In the genomic region with DNA sequence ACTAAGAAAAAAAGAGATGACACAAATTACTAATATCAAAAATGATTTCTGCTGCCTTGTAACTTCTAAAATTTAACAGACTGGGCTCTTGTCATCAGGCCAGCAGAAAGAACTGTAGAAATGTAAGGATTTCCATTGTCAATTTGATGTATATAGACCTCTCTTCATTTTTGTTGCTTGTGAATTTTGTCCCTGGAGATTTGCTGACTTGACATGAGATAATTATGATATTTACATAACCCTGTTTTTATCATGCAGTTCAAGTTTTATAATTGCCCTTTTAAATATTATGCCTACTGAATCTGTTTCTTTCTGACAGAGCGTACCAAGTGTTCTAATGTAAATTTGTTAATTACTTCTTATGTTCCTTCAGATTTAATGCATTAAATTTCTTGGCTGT, we compare ENCODE assay signal across 39 cellular contexts. TPM values are rescaled to one million over a fixed set of nuclear protein-coding genes. Genes with fewer than 3 reads are reported as not detected.
"Had no signal": no experiment of that assay in that cellular context is flagged by ENCODE, and none has a peak within 500 bp of the region (broad histone marks: within the 10 kb centered on the region; RNA-seq: fewer than 3 reads in every experiment).

No MANE protein-coding gene starts in this region.

- H3K4me3 ChIP-seq: MG63 had no signal

- H3K36me3 ChIP-seq: MG63 had no signal

- DNase-seq: Kasumi-1, MG63, MM.1S, MV-4-11, NCI-H1048, NCI-H1092, NCI-H1092 treated with DMSO at 0.1 percent for 48 hours, NCI-H1105, NCI-H1105 treated with DMSO at 0.1 percent for 48 hours, NCI-H1417, NCI-H1417 treated with DMSO at 0.1 percent for 48 hours, NCI-H1436, NCI-H1436 treated with DMSO at 0.1 percent for 48 hours, NCI-H146, NCI-H1694, NCI-H1694 treated with DMSO at 0.1 percent for 48 hours, NCI-H187 treated with DMSO at 0.1 percent for 48 hours, NCI-H1930, NCI-H2029, NCI-H2029 treated with DMSO at 0.1 percent for 48 hours, NCI-H2081, NCI-H2081 treated with DMSO at 0.1 percent for 48 hours, NCI-H2107, NCI-H2171, NCI-H2171 treated with DMSO at 0.1 percent for 48 hours, NCI-H2227 treated with DMSO at 0.1 percent for 48 hours, NCI-H226, NCI-H345, NCI-H446, NCI-H446 treated with DMSO at 0.1 percent for 48 hours, NCI-H510A, NCI-H510A treated with DMSO at 0.1 percent for 48 hours, NCI-H524, NCI-H524 treated with DMSO at 0.1 percent for 48 hours, NCI-H526 had no signal

- H3K27me3 ChIP-seq: MG63 had no signal

RNA-seq across cellular contexts. Expression of gene TMEM215, which starts 23.9 kb away (rescaled TPM):
- total RNA-seq: LHCN-M2, M059J, MCF 10A, NCI-H460 had no signal
